In the genomic region with DNA sequence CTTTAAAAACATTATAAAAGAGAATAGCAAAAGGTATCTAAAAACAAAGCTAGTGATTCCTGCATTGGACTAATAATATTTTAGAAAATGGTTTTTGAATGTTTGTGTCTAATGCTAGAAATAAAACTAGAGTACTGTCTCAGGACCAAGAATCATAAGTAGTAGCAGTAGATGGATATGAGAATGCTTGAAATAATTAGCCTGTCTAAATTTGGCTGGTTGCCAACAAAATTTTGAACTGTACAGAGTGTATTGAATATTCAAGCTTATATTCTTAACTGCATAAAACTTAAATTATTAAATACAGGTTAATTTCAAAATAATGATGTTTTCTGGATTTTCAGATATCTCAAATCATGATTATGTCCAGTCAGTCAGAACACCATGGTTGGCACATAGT, we compare ENCODE assay signal across 23 cellular contexts. TPM values are rescaled to one million over a fixed set of nuclear protein-coding genes. Genes with fewer than 3 reads are reported as not detected.
DNase-seq lines count a peak whose midpoint lies in the region; ATAC-seq and TF ChIP-seq lines count a peak whose summit lies in the region.
"Had no signal": no experiment of that assay in that cellular context is flagged by ENCODE, and none has a peak within 500 bp of the region (broad histone marks: within the 10 kb centered on the region; RNA-seq: fewer than 3 reads in every experiment).

No MANE protein-coding gene starts in this region.

- no peaks in the 10 kb centered on the region for H3K27me3 ChIP-seq in DOHH2 (ENCODE audit: control insufficient read depth, low read length)
- H3K27me3 ChIP-seq: SJSA1 had no signal

- CTCF ChIA-PET in activated B cell treated with CpG ODN at 0.5 μM for 24 hours (lab: Charles Lee): interaction anchor here (0.7 kb wide), 1 partner anchor 9 kb away, joined by 3 read pairs; no protein-coding TSS in a partner anchor

- peaks cover 15% of the 10 kb centered on the region for H3K4me1 ChIP-seq in DOHH2 (ENCODE audit: control insufficient read depth, low read length)

- H3K9me3 Mint-ChIP-seq in activated B cell treated with CpG ODN at 0.5 μM for 24 hours: no peaks in the 10 kb centered on the region
- H3K9me3 Mint-ChIP-seq: CD8-positive, alpha-beta T cell; H9 had no signal

- H3K27me3 Mint-ChIP-seq in activated B cell treated with CpG ODN at 0.5 μM for 24 hours: no peaks in the 10 kb centered on the region
- H3K27me3 Mint-ChIP-seq: T-helper 17 cell had no signal

- H3F3A ChIP-seq in DOHH2 (ENCODE audit: control insufficient read depth, insufficient read depth): no peaks in the 10 kb centered on the region

- peak overlapping the region; percentile 10; the same call in 1 of the 2 replicates for H3K4me3 ChIP-seq in DOHH2 (ENCODE audit: low read length)
- H3K4me3 ChIP-seq: GM23248, SJSA1 had no signal

- H4K20me1 ChIP-seq in DOHH2 (ENCODE audit: control insufficient read depth, insufficient read depth, low read depth, low read length): no peaks in the 10 kb centered on the region

- peaks cover 14% of the 10 kb centered on the region for H3K36me3 ChIP-seq in DOHH2 (ENCODE audit: control insufficient read depth, low read length)

- no peaks in the 10 kb centered on the region for H3K9me3 ChIP-seq in DOHH2 (ENCODE audit: control insufficient read depth, insufficient read depth, low read length)
- H3K9me3 ChIP-seq: SJSA1 had no signal

- intact Hi-C loops in activated B cell treated with CpG ODN at 0.5 μM for 24 hours (cut with micrococcal nuclease): no loop called here

- no peak overlapping the region for H3K27ac Mint-ChIP-seq in activated B cell treated with CpG ODN at 0.5 μM for 24 hours
- H3K27ac Mint-ChIP-seq: CD8-positive, alpha-beta T cell; H9; T-helper 17 cell had no signal

- peak; percentile 25 for DNase-seq in DMS79 treated with DMSO at 0.1 percent for 48 hours (lab: John Stamatoyannopoulos, UW)
- DNase-seq in DMS79 (lab: John Stamatoyannopoulos, UW): no peak
- no peak for DNase-seq in activated B cell treated with CpG ODN at 0.5 μM for 24 hours
- DNase-seq in lung microvascular endothelial cell (ENCODE audit: low read depth in 2 of 2): peak; percentile 9 to 13
- no peak for DNase-seq in NCI-H748 treated with DMSO at 0.1 percent for 48 hours (lab: John Stamatoyannopoulos, UW)
- no peak for DNase-seq in NOMO-1 (lab: John Stamatoyannopoulos, UW; ENCODE audit: unreplicated experiment in 2 of 2)
- DNase-seq in activated CD8-positive, alpha-beta memory T cell treated with anti-CD3 and anti-CD28 coated beads, Interleukin-2, amount 50 U/mL, for 48 hours: no peak
- DNase-seq: 8988T; C1 segment of cervical spinal cord; CD8-positive, alpha-beta T cell; GM23248; H9; Karpas-422; MV-4-11; NCI-H187 treated with DMSO at 0.1 percent for 48 hours; NCI-H2107; NCI-H2227 treated with DMSO at 0.1 percent for 48 hours; NCI-H510A; SW 1271; T-helper 17 cell had no signal

- no peak for ATAC-seq in activated B cell treated with CpG ODN at 0.5 μM for 24 hours (ENCODE audit: low read depth)
- ATAC-seq: CD8-positive, alpha-beta T cell; Right ventricle myocardium inferior; T-helper 17 cell had no signal

- H3K79me2 ChIP-seq in DOHH2 (ENCODE audit: control insufficient read depth, low read length): no peaks in the 10 kb centered on the region

- POLR2A ChIA-PET in activated B cell treated with CpG ODN at 0.5 μM for 24 hours (lab: Charles Lee): no interaction called here

- H3K4me1 Mint-ChIP-seq in activated B cell treated with CpG ODN at 0.5 μM for 24 hours: peaks cover 9% of the 10 kb centered on the region
- H3K4me1 Mint-ChIP-seq: H9 had no signal

- peak overlapping the region; percentile 53 for H3K4me3 Mint-ChIP-seq in activated B cell treated with CpG ODN at 0.5 μM for 24 hours
- H3K4me3 Mint-ChIP-seq: CD8-positive, alpha-beta T cell; H9; T-helper 17 cell had no signal

- H3K36me3 Mint-ChIP-seq in activated B cell treated with CpG ODN at 0.5 μM for 24 hours (ENCODE audit: low read depth): peaks cover 9% of the 10 kb centered on the region

- peak overlapping the region; percentile 42 for H3K4me2 ChIP-seq in DOHH2 (ENCODE audit: low read length)

- no peak overlapping the region for H3K27ac ChIP-seq in DOHH2 (ENCODE audit: low read depth, low read length)
- H3K27ac ChIP-seq: GM23248, SJSA1 had no signal

- no peak for TF ChIP-seq CTCF in DOHH2 (IDR thresholded peaks at IDR 0.05; ENCODE audit: low read depth, low read length, poor library complexity, severe bottlenecking)
- TF ChIP-seq CTCF in activated B cell treated with CpG ODN at 0.5 μM for 24 hours (IDR thresholded peaks at IDR 0.05): no peak

- no peaks in the 10 kb centered on the region for H3K9me2 ChIP-seq in DOHH2 (replicated peaks; ENCODE audit: control insufficient read depth, low read length)

RNA-seq across cellular contexts. Expression of gene ABHD5, which starts 14.0 kb away (rescaled TPM):
- total RNA-seq in activated B cell treated with CpG ODN at 0.5 μM for 24 hours: 6.0 and 8.0 TPM in 2 replicates
- 9.1 and 9.8 TPM in 2 replicates for total RNA-seq in lung microvascular endothelial cell

Comparison
In these comparisons a context has a peak if more than half of its experiments do, and no peak if none do; other contexts are left out.
1. DNase-seq: peak in DMS79 treated with DMSO at 0.1 percent for 48 hours (single experiment) and lung microvascular endothelial cell (2 of 2); none in DMS79 (single experiment), activated B cell treated with CpG ODN at 0.5 μM for 24 hours (single experiment), NCI-H748 treated with DMSO at 0.1 percent for 48 hours (single experiment), NOMO-1 (0 of 2) and activated CD8-positive, alpha-beta memory T cell treated with anti-CD3 and anti-CD28 coated beads, Interleukin-2, amount 50 U/mL, for 48 hours (single experiment).